ENCODE assay signal across 1 cellular context in the genomic region with DNA sequence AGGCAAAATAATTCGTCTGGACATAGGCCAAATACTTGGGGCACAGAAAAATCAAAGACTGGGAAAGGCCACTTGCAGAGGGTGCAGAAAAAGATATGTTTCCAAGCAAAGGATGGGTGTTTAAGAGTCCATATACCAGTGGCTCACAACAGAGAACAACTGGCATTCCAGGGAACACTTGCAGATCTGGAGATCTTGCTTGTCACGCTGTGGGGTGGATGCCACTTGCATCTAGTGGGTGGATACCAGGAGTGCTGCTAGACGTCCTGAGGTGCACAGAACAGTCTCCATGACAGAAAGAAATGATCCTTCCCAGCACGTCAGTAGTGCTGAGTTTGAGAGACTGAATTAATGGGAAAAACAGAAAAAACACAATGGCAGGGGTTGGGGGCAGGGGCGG.
TF ChIP-seq lines count a peak whose summit lies in the region.

No MANE protein-coding gene starts in this region.

TF ChIP-seq in GM23338, 12 proteins besides CTCF, POLR2A, EP300 and RAD21:
- TF ChIP-seq POLR2AphosphoS5 (IDR thresholded peaks at IDR 0.05; ENCODE audit: low read depth) = no peak
- TF ChIP-seq ZNF331 (CRISPR knock-in tag; IDR thresholded peaks at IDR 0.05; ENCODE audit: low read depth) = no peak
- TF ChIP-seq, protein P1, sequence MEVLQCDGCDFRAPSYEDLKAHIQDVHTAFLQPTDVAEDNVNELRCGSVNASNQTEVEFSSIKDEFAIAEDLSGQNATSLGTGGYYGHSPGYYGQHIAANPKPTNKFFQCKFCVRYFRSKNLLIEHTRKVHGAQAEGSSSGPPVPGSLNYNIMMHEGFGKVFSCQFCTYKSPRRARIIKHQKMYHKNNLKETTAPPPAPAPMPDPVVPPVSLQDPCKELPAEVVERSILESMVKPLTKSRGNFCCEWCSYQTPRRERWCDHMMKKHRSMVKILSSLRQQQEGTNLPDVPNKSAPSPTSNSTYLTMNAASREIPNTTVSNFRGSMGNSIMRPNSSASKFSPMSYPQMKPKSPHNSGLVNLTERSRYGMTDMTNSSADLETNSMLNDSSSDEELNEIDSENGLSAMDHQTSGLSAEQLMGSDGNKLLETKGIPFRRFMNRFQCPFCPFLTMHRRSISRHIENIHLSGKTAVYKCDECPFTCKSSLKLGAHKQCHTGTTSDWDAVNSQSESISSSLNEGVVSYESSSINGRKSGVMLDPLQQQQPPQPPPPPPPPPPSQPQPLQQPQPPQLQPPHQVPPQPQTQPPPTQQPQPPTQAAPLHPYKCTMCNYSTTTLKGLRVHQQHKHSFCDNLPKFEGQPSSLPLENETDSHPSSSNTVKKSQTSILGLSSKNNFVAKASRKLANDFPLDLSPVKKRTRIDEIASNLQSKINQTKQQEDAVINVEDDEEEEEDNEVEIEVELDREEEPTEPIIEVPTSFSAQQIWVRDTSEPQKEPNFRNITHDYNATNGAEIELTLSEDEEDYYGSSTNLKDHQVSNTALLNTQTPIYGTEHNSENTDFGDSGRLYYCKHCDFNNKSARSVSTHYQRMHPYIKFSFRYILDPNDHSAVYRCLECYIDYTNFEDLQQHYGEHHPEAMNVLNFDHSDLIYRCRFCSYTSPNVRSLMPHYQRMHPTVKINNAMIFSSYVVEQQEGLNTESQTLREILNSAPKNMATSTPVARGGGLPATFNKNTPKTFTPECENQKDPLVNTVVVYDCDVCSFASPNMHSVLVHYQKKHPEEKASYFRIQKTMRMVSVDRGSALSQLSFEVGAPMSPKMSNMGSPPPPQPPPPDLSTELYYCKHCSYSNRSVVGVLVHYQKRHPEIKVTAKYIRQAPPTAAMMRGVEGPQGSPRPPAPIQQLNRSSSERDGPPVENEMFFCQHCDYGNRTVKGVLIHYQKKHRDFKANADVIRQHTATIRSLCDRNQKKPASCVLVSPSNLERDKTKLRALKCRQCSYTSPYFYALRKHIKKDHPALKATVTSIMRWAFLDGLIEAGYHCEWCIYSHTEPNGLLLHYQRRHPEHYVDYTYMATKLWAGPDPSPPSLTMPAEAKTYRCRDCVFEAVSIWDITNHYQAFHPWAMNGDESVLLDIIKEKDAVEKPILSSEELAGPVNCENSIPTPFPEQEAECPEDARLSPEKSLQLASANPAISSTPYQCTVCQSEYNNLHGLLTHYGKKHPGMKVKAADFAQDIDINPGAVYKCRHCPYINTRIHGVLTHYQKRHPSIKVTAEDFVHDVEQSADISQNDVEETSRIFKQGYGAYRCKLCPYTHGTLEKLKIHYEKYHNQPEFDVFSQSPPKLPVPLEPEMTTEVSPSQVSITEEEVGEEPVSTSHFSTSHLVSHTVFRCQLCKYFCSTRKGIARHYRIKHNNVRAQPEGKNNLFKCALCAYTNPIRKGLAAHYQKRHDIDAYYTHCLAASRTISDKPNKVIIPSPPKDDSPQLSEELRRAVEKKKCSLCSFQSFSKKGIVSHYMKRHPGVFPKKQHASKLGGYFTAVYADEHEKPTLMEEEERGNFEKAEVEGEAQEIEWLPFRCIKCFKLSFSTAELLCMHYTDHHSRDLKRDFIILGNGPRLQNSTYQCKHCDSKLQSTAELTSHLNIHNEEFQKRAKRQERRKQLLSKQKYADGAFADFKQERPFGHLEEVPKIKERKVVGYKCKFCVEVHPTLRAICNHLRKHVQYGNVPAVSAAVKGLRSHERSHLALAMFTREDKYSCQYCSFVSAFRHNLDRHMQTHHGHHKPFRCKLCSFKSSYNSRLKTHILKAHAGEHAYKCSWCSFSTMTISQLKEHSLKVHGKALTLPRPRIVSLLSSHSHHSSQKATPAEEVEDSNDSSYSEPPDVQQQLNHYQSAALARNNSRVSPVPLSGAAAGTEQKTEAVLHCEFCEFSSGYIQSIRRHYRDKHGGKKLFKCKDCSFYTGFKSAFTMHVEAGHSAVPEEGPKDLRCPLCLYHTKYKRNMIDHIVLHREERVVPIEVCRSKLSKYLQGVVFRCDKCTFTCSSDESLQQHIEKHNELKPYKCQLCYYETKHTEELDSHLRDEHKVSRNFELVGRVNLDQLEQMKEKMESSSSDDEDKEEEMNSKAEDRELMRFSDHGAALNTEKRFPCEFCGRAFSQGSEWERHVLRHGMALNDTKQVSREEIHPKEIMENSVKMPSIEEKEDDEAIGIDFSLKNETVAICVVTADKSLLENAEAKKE (CRISPR knock-in tag; IDR thresholded peaks at IDR 0.05) = no peak
- no peak for TF ChIP-seq STAT1 (IDR thresholded peaks at IDR 0.05; ENCODE audit: unreplicated experiment)
- no peak for TF ChIP-seq REST (IDR thresholded peaks at IDR 0.05; ENCODE audit: unreplicated experiment)
- no peak for TF ChIP-seq EZH2phosphoT487 (IDR thresholded peaks at IDR 0.05; ENCODE audit: unreplicated experiment)
- no peak for TF ChIP-seq CREB1 (CRISPR knock-in tag; IDR thresholded peaks at IDR 0.05; ENCODE audit: low read depth)
- no peak for TF ChIP-seq ETS1 (IDR thresholded peaks at IDR 0.05)
- no peak for TF ChIP-seq JUNB (IDR thresholded peaks at IDR 0.05; ENCODE audit: unreplicated experiment)
- TF ChIP-seq NANOG (IDR thresholded peaks at IDR 0.05; ENCODE audit: borderline replicate concordance) = no peak
- TF ChIP-seq ZNF114 (CRISPR knock-in tag; IDR thresholded peaks at IDR 0.05) = no peak
- TF ChIP-seq EZH2 (IDR thresholded peaks at IDR 0.05; ENCODE audit: low read depth, unreplicated experiment) = no peak
